In genomic region chr20:62921119-62921687, GRCh38 we compare ENCODE assay signal across 8 cellular contexts. TPM values are rescaled to one million over a fixed set of nuclear protein-coding genes. Genes with fewer than 3 reads are reported as not detected.
DNase-seq lines count a peak whose midpoint lies in the region; ATAC-seq, FAIRE-seq and TF ChIP-seq lines count a peak whose summit lies in the region.

No MANE protein-coding gene starts in this region.

- H3K27ac ChIP-seq in thoracic aorta: no peak overlapping the region

- no peaks in the 10 kb centered on the region for H3K9me3 ChIP-seq in thoracic aorta

- H3K36me3 ChIP-seq in thoracic aorta: no peaks in the 10 kb centered on the region

- intact Hi-C loops in activated B cell treated with CpG ODN at 0.5 μM for 24 hours (cut with micrococcal nuclease): loop anchor here (1.0 to 10.0 kb wide), 2 partner anchors 21 to 296 kb away; no protein-coding TSS in a partner anchor

- TF ChIP-seq CTCF in activated B cell treated with CpG ODN at 0.5 μM for 24 hours (IDR thresholded peaks at IDR 0.05) (no peak), chondrocyte (IDR thresholded peaks at IDR 0.05) (peak; percentile 75), thoracic aorta (IDR thresholded peaks at IDR 0.05) (peak; percentile 50)

- no peaks in the 10 kb centered on the region for H3K27me3 Mint-ChIP-seq in activated B cell treated with CpG ODN at 0.5 μM for 24 hours
- H3K27me3 Mint-ChIP-seq in chondrocyte (ENCODE audit: low read depth): no peaks in the 10 kb centered on the region

- peaks cover 78 to 88% of the 10 kb centered on the region in 2 donors for H3K4me1 ChIP-seq in thoracic aorta (ENCODE audit: control insufficient read depth in 1 of 2, low read depth in 2 of 2)

- no peak overlapping the region for H3K4me3 ChIP-seq in thoracic aorta

- POLR2A ChIA-PET in activated B cell treated with CpG ODN at 0.5 μM for 24 hours (lab: Charles Lee): interaction anchor here (1.1 to 3.8 kb wide), 2 partner anchors 33 to 59 kb away, joined by 3 to 15 read pairs; no protein-coding TSS in a partner anchor

- H3K9me3 Mint-ChIP-seq in activated B cell treated with CpG ODN at 0.5 μM for 24 hours (no peaks in the 10 kb centered on the region), chondrocyte (ENCODE audit: low read depth) (no peaks in the 10 kb centered on the region)

- DNase-seq in NCI-H2081 (lab: John Stamatoyannopoulos, UW) (peak; percentile 34 to 55), NCI-H2081 treated with DMSO at 0.1 percent for 48 hours (lab: John Stamatoyannopoulos, UW) (no peak), NCI-H2107 (lab: John Stamatoyannopoulos, UW) (peak; percentile 35), activated B cell treated with CpG ODN at 0.5 μM for 24 hours (no peak), chondrocyte (ENCODE audit: low spot score) (no peak), medulla oblongata (ENCODE audit: extremely low spot score) (peak; percentile 50), thoracic aorta (ENCODE audit: low spot score) (no peak), frontal cortex (ENCODE audit: low spot score in 2 of 2) (no peak)

- no peak for FAIRE-seq in frontal cortex (lab: Jason Lieb, UNC)

- ATAC-seq in activated B cell treated with CpG ODN at 0.5 μM for 24 hours (ENCODE audit: low read depth): peak; percentile 53
- ATAC-seq in thoracic aorta (ENCODE audit: insufficient number of reproducible peaks, low FRiP score, low read depth): no peak

- H3K4me3 Mint-ChIP-seq in activated B cell treated with CpG ODN at 0.5 μM for 24 hours (peak overlapping the region; percentile 69), chondrocyte (ENCODE audit: unreplicated experiment) (no peak overlapping the region)

- H3K27ac Mint-ChIP-seq in activated B cell treated with CpG ODN at 0.5 μM for 24 hours: peak overlapping the region; percentile 65
- H3K27ac Mint-ChIP-seq in chondrocyte (ENCODE audit: unreplicated experiment): peak overlapping the region; percentile 92

- H3K27me3 ChIP-seq in thoracic aorta (replicated peaks; ENCODE audit: insufficient read depth): no peaks in the 10 kb centered on the region

- CTCF ChIA-PET in activated B cell treated with CpG ODN at 0.5 μM for 24 hours (lab: Charles Lee): interaction anchor here (1.0 kb wide), 1 partner anchor 72 kb away, joined by 3 read pairs; no protein-coding TSS in a partner anchor

- H3K4me1 Mint-ChIP-seq in activated B cell treated with CpG ODN at 0.5 μM for 24 hours (peaks cover 87% of the 10 kb centered on the region), chondrocyte (ENCODE audit: low read depth) (peaks cover 77% of the 10 kb centered on the region)

- H3K36me3 Mint-ChIP-seq in activated B cell treated with CpG ODN at 0.5 μM for 24 hours (ENCODE audit: low read depth): peaks cover 13% of the 10 kb centered on the region
- no peaks in the 10 kb centered on the region for H3K36me3 Mint-ChIP-seq in chondrocyte (ENCODE audit: low read depth)

RNA-seq across cellular contexts. Expression of gene DIDO1, which starts 5.1 kb away (rescaled TPM):
- total RNA-seq in activated B cell treated with CpG ODN at 0.5 μM for 24 hours: 79.2 and 89.1 TPM in 2 replicates
- total RNA-seq in chondrocyte: 41.6 to 53.8 TPM (median 42.5 TPM) in 3 replicates
- total RNA-seq in thoracic aorta: 10 to 100 TPM; 63.8 to 80.4 TPM
- 37.5 TPM for total RNA-seq in frontal cortex

RNA-seq across cellular contexts. Expression of gene GID8, which starts 16.7 kb away (rescaled TPM):
- total RNA-seq in activated B cell treated with CpG ODN at 0.5 μM for 24 hours: 40.9 and 43.1 TPM in 2 replicates
- total RNA-seq in chondrocyte: 26.3 to 30.7 TPM (median 29.7 TPM) in 3 replicates
- 10 to 100 TPM; 29.1 to 30.3 TPM for total RNA-seq in thoracic aorta
- 57.1 TPM for total RNA-seq in frontal cortex

RNA-seq across cellular contexts. Expression of gene SLC17A9, which starts 31.3 kb away (rescaled TPM):
- total RNA-seq in activated B cell treated with CpG ODN at 0.5 μM for 24 hours (45.0 and 47.6 TPM in 2 replicates), chondrocyte (0.24 to 1.2 TPM (median 0.79 TPM) in 3 replicates), thoracic aorta (10 to 100 TPM; 17.9 to 18.8 TPM), frontal cortex (under 0.01 TPM)

RNA-seq across cellular contexts. Expression of gene TCFL5, which starts 59.6 kb away (rescaled TPM):
- total RNA-seq in activated B cell treated with CpG ODN at 0.5 μM for 24 hours (54.5 and 55.6 TPM in 2 replicates), chondrocyte (12.7 to 20.0 TPM (median 13.0 TPM) in 3 replicates), thoracic aorta (1 to 10 TPM; 3.8 to 6.2 TPM), frontal cortex (6.1 TPM)

Comparison
In these comparisons a context has a peak if more than half of its experiments do, and no peak if none do; other contexts are left out.
1. DNase-seq: peak in NCI-H2081 (2 of 2), NCI-H2107 (single experiment) and medulla oblongata (single experiment); none in NCI-H2081 treated with DMSO at 0.1 percent for 48 hours (single experiment), activated B cell treated with CpG ODN at 0.5 μM for 24 hours (single experiment), chondrocyte (single experiment), thoracic aorta (single experiment) and frontal cortex (0 of 2).